ENCODE assay signal across 24 cellular contexts in the genomic region with DNA sequence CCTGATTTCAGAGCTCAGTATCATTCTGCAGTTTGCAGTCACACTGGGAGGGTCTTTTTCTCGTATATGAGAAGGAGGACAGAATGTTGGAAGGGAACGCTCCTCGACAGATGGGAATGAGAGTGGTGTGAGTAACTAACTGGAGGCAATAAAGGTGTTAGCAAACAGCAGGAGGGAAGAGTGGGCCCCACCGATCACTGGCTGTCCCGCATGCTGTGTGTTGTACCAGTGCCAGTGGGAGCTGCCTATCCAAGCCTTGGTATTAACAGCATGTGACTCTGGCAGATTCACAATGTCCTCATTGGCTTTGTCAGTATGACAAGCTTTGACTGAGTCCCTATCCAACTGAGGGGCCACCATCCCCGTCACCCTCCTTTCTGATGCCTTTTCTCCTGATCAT.
DNase-seq lines count a peak whose midpoint lies in the region; ATAC-seq and TF ChIP-seq lines count a peak whose summit lies in the region.
"Had no signal": no experiment of that assay in that cellular context is flagged by ENCODE, and none has a peak within 500 bp of the region (broad histone marks: within the 10 kb centered on the region; RNA-seq: fewer than 3 reads in every experiment).

No MANE protein-coding gene starts in this region.

- no peak overlapping the region for H3K27ac ChIP-seq in HEK293 (ENCODE audit: extremely low read depth, low read depth, low read length)
- H3K27ac ChIP-seq: HL-60, thoracic aorta had no signal

- peak overlapping the region; percentile 15 for H3K27ac Mint-ChIP-seq in stimulated activated naive B cell treated with anti-CD40 and anti-IgM and Interleukin-4, amounts not matched to agents 10 μg/mL and 1 μg/mL and 100 μg/mL, for 72 hours
- H3K27ac Mint-ChIP-seq: activated CD4-positive, alpha-beta memory T cell treated with anti-CD3 and anti-CD28 coated beads, Interleukin-2, amount 10 ng/mL, durations not matched to agents 7 days and 5 days; IgD-negative memory B cell had no signal

- H3K4me1 ChIP-seq in HEK293 (ENCODE audit: control insufficient read depth, insufficient read depth, low read length): no peaks in the 10 kb centered on the region

- TF ChIP-seq CTCF in HEK293 (tag by site-specific recombination; IDR thresholded peaks at IDR 0.05): no peak

- DNase-seq in RPMI7951 (ENCODE audit: low read depth) (peak; percentile 37), islet precursor cell (peak; percentile 61), Ammon's horn (ENCODE audit: low spot score) (no peak), GM19240 (ENCODE audit: insufficient read length, low spot score) (no peak)
- DNase-seq in stimulated activated naive B cell treated with anti-CD40 and anti-IgM and Interleukin-4, amounts not matched to agents 10 μg/mL and 1 μg/mL and 100 μg/mL, for 72 hours: no peak
- DNase-seq in stimulated activated CD4-positive, alpha-beta T cell treated with anti-CD3 and anti-CD28 coated beads, Interleukin-4, amount 100 ng/mL, for 4 hours: no peak
- no peak for DNase-seq in stimulated activated CD4-positive, alpha-beta T cell treated with anti-CD3 and anti-CD28 coated beads, Interleukin-15, amount 100 ng/mL, for 24 hours
- DNase-seq: activated CD4-positive, alpha-beta memory T cell treated with anti-CD3 and anti-CD28 coated beads, Interleukin-2, amount 10 ng/mL, durations not matched to agents 7 days and 5 days; activated gamma-delta T cell treated with Interleukin-2 at 50 U/mL for 16 hours; activated T-cell treated with anti-CD3 and anti-CD28 coated beads for 4 hours; AML-193; dermis blood vessel endothelial cell; EL; NCI-H446 treated with DMSO at 0.1 percent for 48 hours; NK-92 treated with Interleukin-12 subunit alpha and Interleukin-12 subunit beta, amount 100 ng/mL, for 24 hours; small intestine; stimulated activated naive CD4-positive, alpha-beta T cell treated with Interleukin-2 at 50 U/mL for 16 hours; SW 1271 had no signal

- POLR2A ChIA-PET in HEK293 (lab: Yijun Ruan, JAX): interaction anchor here (1.1 kb wide), 1 partner anchor 189 kb away, joined by 3 read pairs; no protein-coding TSS in a partner anchor

- no peak overlapping the region for H3K4me3 ChIP-seq in HEK293 (ENCODE audit: low read depth, low read length)
- H3K4me3 ChIP-seq: breast epithelium, thoracic aorta had no signal

- peak overlapping the region; percentile 19 to 51 for H3K4me3 Mint-ChIP-seq in stimulated activated naive B cell treated with anti-CD40 and anti-IgM and Interleukin-4, amounts not matched to agents 10 μg/mL and 1 μg/mL and 100 μg/mL, for 72 hours
- H3K4me3 Mint-ChIP-seq: activated CD4-positive, alpha-beta memory T cell treated with anti-CD3 and anti-CD28 coated beads, Interleukin-2, amount 10 ng/mL, durations not matched to agents 7 days and 5 days had no signal

- no peaks in the 10 kb centered on the region for H3K36me3 ChIP-seq in HEK293 (ENCODE audit: control insufficient read depth in 2 of 2, insufficient read depth in 1 of 2, low read length in 2 of 2)
- H3K36me3 ChIP-seq: breast epithelium, thoracic aorta had no signal

- H3K27me3 Mint-ChIP-seq in stimulated activated naive B cell treated with anti-CD40 and anti-IgM and Interleukin-4, amounts not matched to agents 10 μg/mL and 1 μg/mL and 100 μg/mL, for 72 hours: no peaks in the 10 kb centered on the region
- H3K27me3 Mint-ChIP-seq: activated CD4-positive, alpha-beta memory T cell treated with anti-CD3 and anti-CD28 coated beads, Interleukin-2, amount 10 ng/mL, durations not matched to agents 7 days and 5 days; IgD-negative memory B cell had no signal

- no peaks in the 10 kb centered on the region for H3K9me3 ChIP-seq in HEK293 (ENCODE audit: control insufficient read depth, insufficient read depth, low read depth, low read length)
- H3K9me3 ChIP-seq: breast epithelium, thoracic aorta had no signal

- H3K4me1 Mint-ChIP-seq in stimulated activated naive B cell treated with anti-CD40 and anti-IgM and Interleukin-4, amounts not matched to agents 10 μg/mL and 1 μg/mL and 100 μg/mL, for 72 hours: peaks cover 41 to 66% of the 10 kb centered on the region in 2 donors

- no peak for ATAC-seq in stimulated activated naive B cell treated with anti-CD40 and anti-IgM and Interleukin-4, amounts not matched to agents 10 μg/mL and 1 μg/mL and 100 μg/mL, for 72 hours (replicated peaks)
- ATAC-seq: activated CD4-positive, CD25-positive, alpha-beta regulatory T cell treated with anti-CD3 and anti-CD28 coated beads, Interleukin-2, amount 50 U/mL, for 24 hours had no signal

- peaks cover 0 to 4% of the 10 kb centered on the region in 2 donors for H3K36me3 Mint-ChIP-seq in stimulated activated naive B cell treated with anti-CD40 and anti-IgM and Interleukin-4, amounts not matched to agents 10 μg/mL and 1 μg/mL and 100 μg/mL, for 72 hours
- H3K36me3 Mint-ChIP-seq: IgD-negative memory B cell had no signal

- CTCF ChIA-PET in HEK293 (lab: Yijun Ruan, JAX): interaction anchor here (0.6 to 2.2 kb wide), 3 partner anchors 11 to 606 kb away, joined by 3 to 7 read pairs (median 3); no protein-coding TSS in a partner anchor

- H3K9me3 Mint-ChIP-seq in stimulated activated naive B cell treated with anti-CD40 and anti-IgM and Interleukin-4, amounts not matched to agents 10 μg/mL and 1 μg/mL and 100 μg/mL, for 72 hours: peaks cover 4 to 5% of the 10 kb centered on the region in 2 donors
- H3K9me3 Mint-ChIP-seq: activated CD4-positive, alpha-beta memory T cell treated with anti-CD3 and anti-CD28 coated beads, Interleukin-2, amount 10 ng/mL, durations not matched to agents 7 days and 5 days; IgD-negative memory B cell had no signal

TF ChIP-seq in HEK293, 187 proteins besides CTCF, POLR2A, EP300 and RAD21:
- TF ChIP-seq, protein P1, sequence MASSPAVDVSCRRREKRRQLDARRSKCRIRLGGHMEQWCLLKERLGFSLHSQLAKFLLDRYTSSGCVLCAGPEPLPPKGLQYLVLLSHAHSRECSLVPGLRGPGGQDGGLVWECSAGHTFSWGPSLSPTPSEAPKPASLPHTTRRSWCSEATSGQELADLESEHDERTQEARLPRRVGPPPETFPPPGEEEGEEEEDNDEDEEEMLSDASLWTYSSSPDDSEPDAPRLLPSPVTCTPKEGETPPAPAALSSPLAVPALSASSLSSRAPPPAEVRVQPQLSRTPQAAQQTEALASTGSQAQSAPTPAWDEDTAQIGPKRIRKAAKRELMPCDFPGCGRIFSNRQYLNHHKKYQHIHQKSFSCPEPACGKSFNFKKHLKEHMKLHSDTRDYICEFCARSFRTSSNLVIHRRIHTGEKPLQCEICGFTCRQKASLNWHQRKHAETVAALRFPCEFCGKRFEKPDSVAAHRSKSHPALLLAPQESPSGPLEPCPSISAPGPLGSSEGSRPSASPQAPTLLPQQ (tag by site-specific recombination; IDR thresholded peaks at IDR 0.05): 0 out of 2 replicates have a peak, but pooled peaks have one; percentile 34
- TF ChIP-seq ZNF585B (tag by site-specific recombination; IDR thresholded peaks at IDR 0.05): no peak
TF ChIP-seq in HEK293: peak in this region for 1.

Comparison
In these comparisons a context has a peak if more than half of its experiments do, and no peak if none do; other contexts are left out.
1. DNase-seq: peak in RPMI7951 (single experiment) and islet precursor cell (single experiment); none in stimulated activated naive B cell treated with anti-CD40 and anti-IgM and Interleukin-4, amounts not matched to agents 10 μg/mL and 1 μg/mL and 100 μg/mL, for 72 hours (single experiment), stimulated activated CD4-positive, alpha-beta T cell treated with anti-CD3 and anti-CD28 coated beads, Interleukin-4, amount 100 ng/mL, for 4 hours (0 of 2), stimulated activated CD4-positive, alpha-beta T cell treated with anti-CD3 and anti-CD28 coated beads, Interleukin-15, amount 100 ng/mL, for 24 hours (single experiment), Ammon's horn (single experiment) and GM19240 (single experiment).